Comparison of ENCODE assay signal across 1 cellular context in genomic region chr11:66022401-66023185, GRCh38.
TF ChIP-seq lines count a peak whose summit lies in the region.

No MANE protein-coding gene starts in this region.

TF ChIP-seq in GM12878, 131 proteins besides CTCF, POLR2A, EP300 and RAD21:
- TF ChIP-seq GABPA (IDR thresholded peaks at IDR 0.05; ENCODE audit: low read depth) (no peak), BRCA1 (IDR thresholded peaks at IDR 0.05; ENCODE audit: low read depth, low read length) (no peak), LARP7 (IDR thresholded peaks at IDR 0.05) (peak; percentile 44; the same call in 1 of the 2 replicates), RUNX3 (IDR thresholded peaks at IDR 0.05; ENCODE audit: low read length) (0 out of 2 replicates have a peak, but pooled peaks have one; percentile 21), RFX5 (IDR thresholded peaks at IDR 0.05; ENCODE audit: low read depth, low read length) (no peak), IKZF1 (conservative IDR thresholded peaks at IDR 0.05) (0 out of 2 replicates have a peak, but pooled peaks have one; percentile 26), BCLAF1 (IDR thresholded peaks at IDR 0.05) (no peak), ETV6 (conservative IDR thresholded peaks at IDR 0.05 in 1 of 2, IDR thresholded peaks at IDR 0.05 in 1 of 2; ENCODE audit: borderline replicate concordance in 1 of 2, low read depth in 1 of 2) (no peak), SMC3 (IDR thresholded peaks at IDR 0.05; ENCODE audit: borderline replicate concordance, low read length) (peak; percentile 54; the same call in 1 of the 2 replicates), YY1 (IDR thresholded peaks at IDR 0.05; ENCODE audit: low read depth, low read length) (peak; percentile 59; the same call in 1 of the 2 replicates), ZNF24 (IDR thresholded peaks at IDR 0.05) (no peak), CREB1 (IDR thresholded peaks at IDR 0.05; ENCODE audit: low read depth) (no peak), ZBTB11 (CRISPR knock-in tag; IDR thresholded peaks at IDR 0.05) (no peak), JUND (IDR thresholded peaks at IDR 0.05; ENCODE audit: low read depth, low read length) (no peak), CBFB (IDR thresholded peaks at IDR 0.05; ENCODE audit: low read depth) (no peak), ZNF217 (IDR thresholded peaks at IDR 0.05) (no peak), BCL11A (IDR thresholded peaks at IDR 0.05; ENCODE audit: low read depth, low read length) (no peak), WRNIP1 (IDR thresholded peaks at IDR 0.05; ENCODE audit: borderline replicate concordance, low read depth, low read length) (no peak), MLLT1 (IDR thresholded peaks at IDR 0.05) (no peak), TCF7 (IDR thresholded peaks at IDR 0.05; ENCODE audit: borderline replicate concordance) (no peak), HDAC2 (IDR thresholded peaks at IDR 0.05) (no peak), BHLHE40 (IDR thresholded peaks at IDR 0.05; ENCODE audit: borderline replicate concordance in 1 of 2, low read depth in 2 of 2, low read length in 1 of 2) (peak in 1 of 2 experiments; percentile 23; a peak in 1 of 4 replicates), PAX5 (IDR thresholded peaks at IDR 0.05; ENCODE audit: borderline replicate concordance, low read depth, low read length) (no peak), SRF (IDR thresholded peaks at IDR 0.05; ENCODE audit: low read depth in 2 of 2, low read length in 2 of 2) (no peak), CEBPB (IDR thresholded peaks at IDR 0.05; ENCODE audit: borderline replicate concordance in 1 of 2, low read depth in 2 of 2, low read length in 2 of 2) (no peak), YBX1 (IDR thresholded peaks at IDR 0.05) (no peak), TBL1XR1 (IDR thresholded peaks at IDR 0.05; ENCODE audit: low read depth, low read length) (no peak)
- TF ChIP-seq, protein P1, sequence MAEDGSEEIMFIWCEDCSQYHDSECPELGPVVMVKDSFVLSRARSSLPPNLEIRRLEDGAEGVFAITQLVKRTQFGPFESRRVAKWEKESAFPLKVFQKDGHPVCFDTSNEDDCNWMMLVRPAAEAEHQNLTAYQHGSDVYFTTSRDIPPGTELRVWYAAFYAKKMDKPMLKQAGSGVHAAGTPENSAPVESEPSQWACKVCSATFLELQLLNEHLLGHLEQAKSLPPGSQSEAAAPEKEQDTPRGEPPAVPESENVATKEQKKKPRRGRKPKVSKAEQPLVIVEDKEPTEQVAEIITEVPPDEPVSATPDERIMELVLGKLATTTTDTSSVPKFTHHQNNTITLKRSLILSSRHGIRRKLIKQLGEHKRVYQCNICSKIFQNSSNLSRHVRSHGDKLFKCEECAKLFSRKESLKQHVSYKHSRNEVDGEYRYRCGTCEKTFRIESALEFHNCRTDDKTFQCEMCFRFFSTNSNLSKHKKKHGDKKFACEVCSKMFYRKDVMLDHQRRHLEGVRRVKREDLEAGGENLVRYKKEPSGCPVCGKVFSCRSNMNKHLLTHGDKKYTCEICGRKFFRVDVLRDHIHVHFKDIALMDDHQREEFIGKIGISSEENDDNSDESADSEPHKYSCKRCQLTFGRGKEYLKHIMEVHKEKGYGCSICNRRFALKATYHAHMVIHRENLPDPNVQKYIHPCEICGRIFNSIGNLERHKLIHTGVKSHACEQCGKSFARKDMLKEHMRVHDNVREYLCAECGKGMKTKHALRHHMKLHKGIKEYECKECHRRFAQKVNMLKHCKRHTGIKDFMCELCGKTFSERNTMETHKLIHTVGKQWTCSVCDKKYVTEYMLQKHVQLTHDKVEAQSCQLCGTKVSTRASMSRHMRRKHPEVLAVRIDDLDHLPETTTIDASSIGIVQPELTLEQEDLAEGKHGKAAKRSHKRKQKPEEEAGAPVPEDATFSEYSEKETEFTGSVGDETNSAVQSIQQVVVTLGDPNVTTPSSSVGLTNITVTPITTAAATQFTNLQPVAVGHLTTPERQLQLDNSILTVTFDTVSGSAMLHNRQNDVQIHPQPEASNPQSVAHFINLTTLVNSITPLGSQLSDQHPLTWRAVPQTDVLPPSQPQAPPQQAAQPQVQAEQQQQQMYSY (CRISPR knock-in tag; IDR thresholded peaks at IDR 0.05) = no peak
- TF ChIP-seq, protein P2, sequence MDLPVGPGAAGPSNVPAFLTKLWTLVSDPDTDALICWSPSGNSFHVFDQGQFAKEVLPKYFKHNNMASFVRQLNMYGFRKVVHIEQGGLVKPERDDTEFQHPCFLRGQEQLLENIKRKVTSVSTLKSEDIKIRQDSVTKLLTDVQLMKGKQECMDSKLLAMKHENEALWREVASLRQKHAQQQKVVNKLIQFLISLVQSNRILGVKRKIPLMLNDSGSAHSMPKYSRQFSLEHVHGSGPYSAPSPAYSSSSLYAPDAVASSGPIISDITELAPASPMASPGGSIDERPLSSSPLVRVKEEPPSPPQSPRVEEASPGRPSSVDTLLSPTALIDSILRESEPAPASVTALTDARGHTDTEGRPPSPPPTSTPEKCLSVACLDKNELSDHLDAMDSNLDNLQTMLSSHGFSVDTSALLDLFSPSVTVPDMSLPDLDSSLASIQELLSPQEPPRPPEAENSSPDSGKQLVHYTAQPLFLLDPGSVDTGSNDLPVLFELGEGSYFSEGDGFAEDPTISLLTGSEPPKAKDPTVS (IDR thresholded peaks at IDR 0.05; ENCODE audit: low read depth, low read length) = no peak
- TF ChIP-seq, protein P3, sequence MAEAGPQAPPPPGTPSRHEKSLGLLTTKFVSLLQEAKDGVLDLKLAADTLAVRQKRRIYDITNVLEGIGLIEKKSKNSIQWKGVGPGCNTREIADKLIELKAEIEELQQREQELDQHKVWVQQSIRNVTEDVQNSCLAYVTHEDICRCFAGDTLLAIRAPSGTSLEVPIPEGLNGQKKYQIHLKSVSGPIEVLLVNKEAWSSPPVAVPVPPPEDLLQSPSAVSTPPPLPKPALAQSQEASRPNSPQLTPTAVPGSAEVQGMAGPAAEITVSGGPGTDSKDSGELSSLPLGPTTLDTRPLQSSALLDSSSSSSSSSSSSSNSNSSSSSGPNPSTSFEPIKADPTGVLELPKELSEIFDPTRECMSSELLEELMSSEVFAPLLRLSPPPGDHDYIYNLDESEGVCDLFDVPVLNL (IDR thresholded peaks at IDR 0.05; ENCODE audit: low read depth, low read length) = no peak
